ENCODE assay signal across 9 cellular contexts in genomic region chr22:45907996-45908395, GRCh38.
"Had no signal": no experiment of that assay in that cellular context is flagged by ENCODE, and none has a peak within 500 bp of the region (broad histone marks: within the 10 kb centered on the region; RNA-seq: fewer than 3 reads in every experiment).

No MANE protein-coding gene starts in this region.

- H2AFZ ChIP-seq: GM23338 had no signal

- H3K4me2 ChIP-seq: GM23338, KMS-11 had no signal

- ATAC-seq: GM23338 had no signal

- DNase-seq: H9, HCEC 1CT, HFFc6, KBM-7 had no signal

- H3K4me3 ChIP-seq: GM23338 had no signal

- H3K27ac ChIP-seq: KMS-11 had no signal

- H3K9ac ChIP-seq: KMS-11 had no signal

- FAIRE-seq: H1, H54, HTR-8/SVneo had no signal
